27 cellular contexts compared by ENCODE assay signal in the genomic region with DNA sequence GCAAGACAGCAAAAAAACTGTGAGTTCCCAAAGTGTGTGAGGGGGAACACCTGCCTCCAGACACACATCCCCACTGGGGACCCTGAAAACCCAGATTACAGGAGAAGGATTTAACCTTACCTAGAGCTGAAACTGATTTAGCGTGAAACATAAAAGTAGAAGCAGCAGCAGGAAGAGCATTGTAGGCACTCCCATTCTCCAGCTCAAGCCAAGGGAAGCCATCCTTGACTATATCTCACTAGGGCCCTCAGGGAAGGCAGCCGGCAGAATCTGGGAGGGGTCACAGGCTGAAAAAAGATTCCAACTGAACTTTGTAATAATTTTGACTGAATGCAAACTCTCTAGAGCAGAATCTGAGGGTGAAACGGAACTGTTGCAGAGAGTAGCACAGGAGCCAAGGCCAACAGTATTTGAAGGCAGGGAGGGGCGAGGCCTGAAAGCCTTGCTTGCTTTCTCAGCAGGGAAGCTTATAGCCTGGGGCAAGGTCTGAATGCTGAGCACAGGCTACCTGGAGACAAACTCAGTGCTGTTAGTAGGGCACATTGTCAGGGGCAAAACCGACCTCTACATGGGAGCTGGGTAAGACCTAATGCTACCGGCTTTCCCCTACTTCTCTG.
DNase-seq lines count a peak whose midpoint lies in the region; TF ChIP-seq lines count a peak whose summit lies in the region.
"Had no signal": no experiment of that assay in that cellular context is flagged by ENCODE, and none has a peak within 500 bp of the region (broad histone marks: within the 10 kb centered on the region; RNA-seq: fewer than 3 reads in every experiment).

No MANE protein-coding gene starts in this region.

- peak overlapping the region; percentile 50 for H2AFZ ChIP-seq in neural progenitor cell (replicated peaks)
- H2AFZ ChIP-seq in neuronal stem cell (ENCODE audit: low read length): no peak overlapping the region
- H2AFZ ChIP-seq: GM23248, parathyroid adenoma had no signal

- H3K27ac Mint-ChIP-seq in MCF 10A (ENCODE audit: low read depth, unreplicated experiment): no peak overlapping the region
- peak overlapping the region; percentile 40 for H3K27ac Mint-ChIP-seq in endodermal cell
- no peak overlapping the region for H3K27ac Mint-ChIP-seq in neural progenitor cell
- H3K27ac Mint-ChIP-seq: activated naive CD8-positive, alpha-beta T cell; activated T-helper 17 cell treated with anti-CD3 and anti-CD28 coated beads, Interleukin-2, amount 50 U/mL, for 72 hours; B cell; T-helper 2 cell treated with Interferon-gamma antibody and Interleukin-4, amounts not matched to agents 5 μg/mL and 100 μg/mL, for 36 hours had no signal

- H3K4me2 ChIP-seq in neural progenitor cell: no peak overlapping the region
- H3K4me2 ChIP-seq in neuronal stem cell (ENCODE audit: insufficient read depth, low read length, poor library complexity, severe bottlenecking): no peak overlapping the region

- WGBS in endodermal cell (ENCODE audit: insufficient coverage in 1 of 2, insufficient read length in 1 of 2), 2 experiments: 33 to 49% methylated on average over 6 of the region's 6 CpGs
- WGBS in neuronal stem cell (ENCODE audit: extremely low coverage in 2 of 2, insufficient read length in 2 of 2, insufficient replicate concordance in 1 of 2), 2 donors: no CpG with 5 or more reads among the region's 6 CpGs

- H2AK5ac ChIP-seq in neuronal stem cell (ENCODE audit: low read depth, low read length): no peak overlapping the region

- H3K36me3 Mint-ChIP-seq in MCF 10A (ENCODE audit: insufficient read depth, unreplicated experiment): no peaks in the 10 kb centered on the region
- H3K36me3 Mint-ChIP-seq in endodermal cell (ENCODE audit: low read depth): no peaks in the 10 kb centered on the region
- H3K36me3 Mint-ChIP-seq in neural progenitor cell: no peaks in the 10 kb centered on the region
- H3K36me3 Mint-ChIP-seq: activated naive CD8-positive, alpha-beta T cell had no signal

- H3K79me2 ChIP-seq in neural progenitor cell (ENCODE audit: low read depth): no peaks in the 10 kb centered on the region
- H3K79me2 ChIP-seq: parathyroid adenoma had no signal

- no peaks in the 10 kb centered on the region for H3K79me1 ChIP-seq in neuronal stem cell (ENCODE audit: low read depth, low read length)

- in situ Hi-C loops in ACHN (cut with HindIII; ENCODE audit: low pct_ligation_motif_present, low pct_unique_long_range_greater_than_20kb, low sequenced_read_pairs): no loop called here

- no peak overlapping the region for H2BK15ac ChIP-seq in neuronal stem cell (ENCODE audit: low read length)

- no peaks in the 10 kb centered on the region for H3K36me3 ChIP-seq in breast epithelium
- H3K36me3 ChIP-seq in endodermal cell (ENCODE audit: control insufficient read depth, insufficient read depth, low read length): no peaks in the 10 kb centered on the region
- H3K36me3 ChIP-seq in neural progenitor cell: no peaks in the 10 kb centered on the region
- no peaks in the 10 kb centered on the region for H3K36me3 ChIP-seq in neuronal stem cell (replicated peaks in 1 of 2; ENCODE audit: control insufficient read depth in 2 of 2, insufficient read depth in 2 of 2, low read length in 2 of 2)
- H3K36me3 ChIP-seq: gastroesophageal sphincter, MG63, sigmoid colon, upper lobe of right lung had no signal

- no peak overlapping the region for H3K27ac ChIP-seq in breast epithelium
- no peak overlapping the region for H3K27ac ChIP-seq in endodermal cell (ENCODE audit: low read depth, low read length)
- no peak overlapping the region for H3K27ac ChIP-seq in neural progenitor cell
- H3K27ac ChIP-seq in neuronal stem cell (replicated peaks; ENCODE audit: low read length): no peak overlapping the region
- H3K27ac ChIP-seq: gastroesophageal sphincter, GM23248, parathyroid adenoma, sigmoid colon, upper lobe of right lung, VCaP had no signal

- no peak for TF ChIP-seq CTCF in MCF 10A (IDR thresholded peaks at IDR 0.05; ENCODE audit: unreplicated experiment)
- TF ChIP-seq CTCF in breast epithelium (IDR thresholded peaks at IDR 0.05): no peak
- no peak for TF ChIP-seq CTCF in endodermal cell (conservative IDR thresholded peaks at IDR 0.05)
- no peak for TF ChIP-seq CTCF in neural progenitor cell (IDR thresholded peaks at IDR 0.05)

- CTCF ChIA-PET in MCF 10A (lab: Yijun Ruan, JAX): interaction anchor here (0.9 to 1.8 kb wide), 3 partner anchors 8 to 42 kb away, joined by 3 to 4 read pairs (median 4); no protein-coding TSS in a partner anchor

- no peak overlapping the region for H4K8ac ChIP-seq in neuronal stem cell (ENCODE audit: low read depth, low read length)

- peaks cover 7% of the 10 kb centered on the region for H3K9me3 Mint-ChIP-seq in MCF 10A (ENCODE audit: unreplicated experiment)
- no peaks in the 10 kb centered on the region for H3K9me3 Mint-ChIP-seq in endodermal cell
- H3K9me3 Mint-ChIP-seq in neural progenitor cell: peaks cover 2% of the 10 kb centered on the region
- H3K9me3 Mint-ChIP-seq: T-helper 2 cell treated with Interferon-gamma antibody and Interleukin-4, amounts not matched to agents 5 μg/mL and 100 μg/mL, for 36 hours had no signal

- H3K4me3 Mint-ChIP-seq in MCF 10A (ENCODE audit: unreplicated experiment): no peak overlapping the region
- no peak overlapping the region for H3K4me3 Mint-ChIP-seq in endodermal cell
- no peak overlapping the region for H3K4me3 Mint-ChIP-seq in neural progenitor cell
- H3K4me3 Mint-ChIP-seq: activated naive CD8-positive, alpha-beta T cell; activated T-helper 17 cell treated with anti-CD3 and anti-CD28 coated beads, Interleukin-2, amount 50 U/mL, for 72 hours; B cell; naive thymus-derived CD8-positive, alpha-beta T cell; T-helper 2 cell treated with Interferon-gamma antibody and Interleukin-4, amounts not matched to agents 5 μg/mL and 100 μg/mL, for 36 hours had no signal

- H3K27me3 ChIP-seq in breast epithelium: no peaks in the 10 kb centered on the region
- no peaks in the 10 kb centered on the region for H3K27me3 ChIP-seq in endodermal cell (ENCODE audit: control insufficient read depth, insufficient read depth, low read length, poor library complexity, severe bottlenecking)
- no peaks in the 10 kb centered on the region for H3K27me3 ChIP-seq in neural progenitor cell
- no peaks in the 10 kb centered on the region for H3K27me3 ChIP-seq in neuronal stem cell (ENCODE audit: control insufficient read depth in 3 of 3, insufficient read depth in 3 of 3, low read depth in 1 of 3, low read length in 3 of 3)
- H3K27me3 ChIP-seq: gastroesophageal sphincter, MG63, sigmoid colon, upper lobe of right lung had no signal

- H4K20me1 ChIP-seq in neural progenitor cell (ENCODE audit: low read depth): no peaks in the 10 kb centered on the region

- peak; percentile 42 for DNase-seq in MCF 10A (ENCODE audit: unreplicated experiment)
- no peak for DNase-seq in breast epithelium (ENCODE audit: low spot score in 2 of 2)
- peak; percentile 97 for DNase-seq in NCI-H345 (lab: John Stamatoyannopoulos, UW)
- DNase-seq in endodermal cell: peak; percentile 85
- peak; percentile 8 for DNase-seq in neural progenitor cell (ENCODE audit: low spot score)
- DNase-seq in neuronal stem cell (ENCODE audit: low spot score): no peak
- DNase-seq in ACHN: no peak
- no peak for DNase-seq in anterior cingulate cortex (lab: John Stamatoyannopoulos, UW)
- DNase-seq: activated CD4-positive, alpha-beta T cell treated with anti-CD3 and anti-CD28 coated beads, Interleukin-2, amount 50 U/mL, for 1 hour; Caco-2; GM23248; left colon; MG63; naive thymus-derived CD8-positive, alpha-beta T cell; NCI-H1694 treated with DMSO at 0.1 percent for 48 hours; NCI-H446; NK-92 treated with Interleukin-12 subunit alpha and Interleukin-12 subunit beta, amount 100 ng/mL, for 24 hours; sigmoid colon; stimulated activated CD4-positive, alpha-beta T cell treated with anti-CD3 and anti-CD28 coated beads, Interleukin-15, amount 100 ng/mL, for 24 hours; upper lobe of right lung had no signal

- H2BK5ac ChIP-seq in neuronal stem cell (ENCODE audit: low read length): no peak overlapping the region

- H4K91ac ChIP-seq in neuronal stem cell (ENCODE audit: low read depth, low read length, poor library complexity): no peak overlapping the region

- H3K9me3 ChIP-seq in breast epithelium (peaks cover 0 to 11% of the 10 kb centered on the region in 2 donors), endodermal cell (ENCODE audit: control insufficient read depth, low read length) (no peaks in the 10 kb centered on the region), neural progenitor cell (ENCODE audit: low read depth) (no peaks in the 10 kb centered on the region), neuronal stem cell (replicated peaks in 1 of 2; ENCODE audit: control insufficient read depth in 2 of 2, insufficient read depth in 1 of 2, low read depth in 1 of 2, low read length in 2 of 2) (no peaks in the 10 kb centered on the region)
- H3K9me3 ChIP-seq: Caco-2, MG63, sigmoid colon, upper lobe of right lung had no signal

- H3K4me3 ChIP-seq in breast epithelium (no peak overlapping the region), endodermal cell (ENCODE audit: low read length) (no peak overlapping the region), neural progenitor cell (no peak overlapping the region), neuronal stem cell (ENCODE audit: low read length in 2 of 2) (no peak overlapping the region)
- H3K4me3 ChIP-seq: gastroesophageal sphincter, GM23248, MG63, sigmoid colon, upper lobe of right lung had no signal

- no peak for TF ChIP-seq POLR2A in breast epithelium (IDR thresholded peaks at IDR 0.05)

- no peaks in the 10 kb centered on the region for H3F3A ChIP-seq in neural progenitor cell (ENCODE audit: low read depth)

- BruUV-seq in MCF 10A (replicated peaks; lab: Mats Ljungman, UMichigan): no TSS peak

- H3K23ac ChIP-seq in neuronal stem cell (ENCODE audit: low read depth, low read length, poor library complexity): no peak overlapping the region

- POLR2A ChIA-PET in MCF 10A (lab: Yijun Ruan, JAX): interaction anchor here (0.6 to 0.7 kb wide), 2 partner anchors 298 to 691 kb away, joined by 3 to 4 read pairs; no protein-coding TSS in a partner anchor

- H3K4me1 Mint-ChIP-seq in MCF 10A (ENCODE audit: insufficient read depth, unreplicated experiment): no peaks in the 10 kb centered on the region
- H3K4me1 Mint-ChIP-seq in endodermal cell: peaks cover 16% of the 10 kb centered on the region
- peaks cover 4% of the 10 kb centered on the region for H3K4me1 Mint-ChIP-seq in neural progenitor cell
- H3K4me1 Mint-ChIP-seq: activated T-helper 17 cell treated with anti-CD3 and anti-CD28 coated beads, Interleukin-2, amount 50 U/mL, for 72 hours; B cell; naive thymus-derived CD8-positive, alpha-beta T cell had no signal

- H3K4me1 ChIP-seq in breast epithelium (no peaks in the 10 kb centered on the region), endodermal cell (ENCODE audit: control insufficient read depth, insufficient read depth, low read length) (peaks cover 3% of the 10 kb centered on the region), neural progenitor cell (no peaks in the 10 kb centered on the region), neuronal stem cell (ENCODE audit: control insufficient read depth in 2 of 2, insufficient read depth in 1 of 2, low read depth in 1 of 2, low read length in 2 of 2) (no peaks in the 10 kb centered on the region)
- H3K4me1 ChIP-seq: Caco-2, gastroesophageal sphincter, parathyroid adenoma, sigmoid colon, upper lobe of right lung had no signal

- no peak overlapping the region for H3K18ac ChIP-seq in neuronal stem cell (ENCODE audit: low read length)

- no peak overlapping the region for H3K9ac ChIP-seq in endodermal cell (ENCODE audit: extremely low read depth, low read length, poor library complexity, severe bottlenecking)
- no peak overlapping the region for H3K9ac ChIP-seq in neural progenitor cell
- no peak overlapping the region for H3K9ac ChIP-seq in neuronal stem cell (ENCODE audit: low read depth, low read length, poor library complexity)
- H3K9ac ChIP-seq: GM23248, parathyroid adenoma had no signal

- H3K14ac ChIP-seq in neuronal stem cell (ENCODE audit: low read length): no peak overlapping the region

- H2BK12ac ChIP-seq in neuronal stem cell (ENCODE audit: low read length): no peak overlapping the region

- H3K27me3 Mint-ChIP-seq in MCF 10A (ENCODE audit: insufficient read depth, unreplicated experiment) (peaks cover 52% of the 10 kb centered on the region), endodermal cell (ENCODE audit: insufficient read depth) (no peaks in the 10 kb centered on the region), neural progenitor cell (ENCODE audit: insufficient read depth, low read depth) (no peaks in the 10 kb centered on the region)
- H3K27me3 Mint-ChIP-seq: activated naive CD8-positive, alpha-beta T cell; activated T-helper 17 cell treated with anti-CD3 and anti-CD28 coated beads, Interleukin-2, amount 50 U/mL, for 72 hours; B cell had no signal

- no peak overlapping the region for H3K4ac ChIP-seq in neuronal stem cell (ENCODE audit: low read length)

- no peak overlapping the region for H2BK120ac ChIP-seq in neuronal stem cell (ENCODE audit: low read depth, low read length)

- intact Hi-C loops in MCF 10A (cut with micrococcal nuclease) (no loop called here), breast epithelium (cut with DNase I; ENCODE audit: low total_unique reads) (no loop called here)

Comparison
In these comparisons a context has a peak if more than half of its experiments do, and no peak if none do; other contexts are left out.
1. DNase-seq: peak in MCF 10A (single experiment), NCI-H345 (single experiment), endodermal cell (single experiment) and neural progenitor cell (single experiment); none in breast epithelium (0 of 2), neuronal stem cell (single experiment), ACHN (single experiment) and anterior cingulate cortex (0 of 58).